ENCODE assay signal across 7 cellular contexts in the genomic region with DNA sequence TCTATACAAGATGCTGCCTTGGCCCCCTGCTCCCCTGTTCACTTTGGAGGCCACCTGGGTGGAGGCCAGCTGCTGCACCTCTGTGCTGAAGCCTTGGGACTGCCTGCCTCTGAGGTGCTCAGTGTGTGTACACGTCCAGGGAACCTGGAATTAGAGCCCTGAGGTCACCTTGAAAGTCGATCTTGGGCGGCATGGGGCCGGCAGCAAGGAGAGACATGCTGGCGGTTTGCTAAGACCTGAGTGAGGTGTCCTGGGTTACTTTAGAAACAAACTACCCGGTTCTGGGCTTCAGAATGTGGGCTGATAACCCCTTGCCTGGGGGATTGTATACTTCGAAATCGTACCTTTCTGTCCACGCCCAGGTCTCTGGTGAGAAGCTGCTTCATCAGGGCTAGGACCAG. TPM values are rescaled to one million over a fixed set of nuclear protein-coding genes. Genes with fewer than 3 reads are reported as not detected.
DNase-seq lines count a peak whose midpoint lies in the region; ATAC-seq, FAIRE-seq and TF ChIP-seq lines count a peak whose summit lies in the region.

No MANE protein-coding gene starts in this region.

- H3K9ac ChIP-seq in Loucy (ENCODE audit: low read depth, low read length, poor library complexity, severe bottlenecking) (peak overlapping the region; percentile 61), GM12878 (ENCODE audit: control insufficient read depth, insufficient read depth, low read length) (no peak overlapping the region), HepG2 (ENCODE audit: insufficient read depth, low read depth, low read length) (no peak overlapping the region)

- SMC1A ChIA-PET in GM12878 (lab: Charles Lee; ENCODE audit: uncharacterized antibody, unreplicated experiment) = interaction anchor here (0.9 to 5.1 kb wide), 16 partner anchors 22 to 315 kb away, joined by 3 to 97 read pairs (median 6); a partner anchor contains a TSS

- H3K4me1 ChIP-seq in Loucy (ENCODE audit: insufficient read depth, low read length, poor library complexity, severe bottlenecking) (peaks cover 34% of the 10 kb centered on the region), GM12878 (ENCODE audit: control insufficient read depth, insufficient read depth, low read length) (peaks cover 26% of the 10 kb centered on the region), HepG2 (ENCODE audit: insufficient read depth, low read length) (peaks cover 47% of the 10 kb centered on the region), testis (peaks cover 53% of the 10 kb centered on the region)

- H2AFZ ChIP-seq in Loucy (ENCODE audit: low read length) (no peak overlapping the region), GM12878 (ENCODE audit: control insufficient read depth, low read depth, low read length) (no peak overlapping the region), HepG2 (ENCODE audit: low read length) (no peak overlapping the region)

- H3K36me3 ChIP-seq in Loucy (ENCODE audit: insufficient read depth, low read length) (peaks cover 51% of the 10 kb centered on the region; the same call in 1 of the 2 replicates), GM12878 (ENCODE audit: control insufficient read depth in 2 of 2, insufficient read depth in 2 of 2, low read length in 1 of 2) (peaks cover 19 to 37% of the 10 kb centered on the region in 2 experiments; a peak in 3 of 4 replicates), HepG2 (replicated peaks in 1 of 2; ENCODE audit: control insufficient read depth in 1 of 2, insufficient read depth in 2 of 2, low read length in 2 of 2) (peaks cover 21 to 41% of the 10 kb centered on the region in 2 experiments; a peak in 4 of 5 replicates), testis (ENCODE audit: low read depth, missing control alignments) (no peaks in the 10 kb centered on the region)

- FAIRE-seq in GM12878 (lab: Jason Lieb, UNC) = no peak
- no peak for FAIRE-seq in HepG2 (lab: Jason Lieb, UNC)
- no peak for FAIRE-seq in D721Med (lab: Jason Lieb, UNC)

- CTCF ChIA-PET in GM12878 (lab: Yijun Ruan, JAX) (interaction anchor here (0.6 to 9.3 kb wide), 30 partner anchors 9 to 440 kb away, joined by 3 to 223 read pairs (median 6); a partner anchor contains a TSS), HepG2 (lab: Yijun Ruan, JAX; ENCODE audit: low intra/inter-chr PET ratio, low total read pairs) (interaction anchor here (1.3 to 2.4 kb wide), 3 partner anchors 123 to 147 kb away, joined by 3 to 33 read pairs (median 8); no protein-coding TSS in a partner anchor)

- H3K79me2 ChIP-seq in Loucy (ENCODE audit: insufficient read depth, low read length) = peaks cover 73% of the 10 kb centered on the region
- peaks cover 9% of the 10 kb centered on the region for H3K79me2 ChIP-seq in GM12878 (ENCODE audit: control insufficient read depth, insufficient read depth, low read length)
- peaks cover 6% of the 10 kb centered on the region for H3K79me2 ChIP-seq in HepG2 (ENCODE audit: insufficient read depth, low read length)

- H3K27me3 ChIP-seq in Loucy (ENCODE audit: insufficient read depth, low read length, poor library complexity, severe bottlenecking) (no peaks in the 10 kb centered on the region), GM12878 (replicated peaks in 1 of 2; ENCODE audit: control insufficient read depth in 2 of 2, insufficient read depth in 2 of 2, low read length in 1 of 2) (no peaks in the 10 kb centered on the region), HepG2 (ENCODE audit: control insufficient read depth in 1 of 2, insufficient read depth in 2 of 2, low read length in 2 of 2) (no peaks in the 10 kb centered on the region; a peak in 1 of 5 replicates), testis (no peaks in the 10 kb centered on the region)

- POLR2A ChIA-PET in GM12878 (lab: Charles Lee) (interaction anchor here (1.1 to 3.1 kb wide), 3 partner anchors 85 to 124 kb away, joined by 3 to 16 read pairs (median 6); a partner anchor contains a TSS), HepG2 (lab: Yijun Ruan, JAX) (interaction anchor here (1.0 to 2.9 kb wide), 3 partner anchors 85 to 125 kb away, joined by 3 to 19 read pairs (median 3); a partner anchor contains a TSS)

- intact Hi-C loops in GM12878 (cut with micrococcal nuclease; ENCODE audit: unreplicated experiment) (loop anchor here (1.0 kb wide), 4 partner anchors 105 to 344 kb away; no protein-coding TSS in a partner anchor), HepG2 (cut with micrococcal nuclease; ENCODE audit: unreplicated experiment) (loop anchor here (1.0 to 5.0 kb wide), 2 partner anchors 83 to 124 kb away; a partner anchor contains a TSS), testis (cut with DNase I; ENCODE audit: low total_unique reads) (loop anchor here (5.0 kb wide), 1 partner anchor 123 kb away; no protein-coding TSS in a partner anchor)

- DNase-seq in GM12878 (ENCODE audit: low read depth, low spot score) = no peak
- DNase-seq in HepG2 (ENCODE audit: low spot score) = no peak
- DNase-seq in testis = no peak
- no peak for DNase-seq in D721Med (ENCODE audit: insufficient read length, low spot score)
- no peak for DNase-seq in central memory CD4-positive, alpha-beta T cell
- DNase-seq in COR-L47 (lab: John Stamatoyannopoulos, UW) = no peak

- TF ChIP-seq POLR2A in GM12878 (IDR thresholded peaks at IDR 0.05; ENCODE audit: low read depth, low read length) (no peak), HepG2 (IDR thresholded peaks at IDR 0.05; ENCODE audit: insufficient read depth in 1 of 2, low read depth in 2 of 2, low read length in 2 of 2) (no peak), testis (IDR thresholded peaks at IDR 0.05) (no peak)

- H3K4me3 ChIP-seq in Loucy (ENCODE audit: low read length, poor library complexity, severe bottlenecking) (peak overlapping the region; percentile 20), GM12878 (no peak overlapping the region), HepG2 (replicated peaks in 1 of 3; ENCODE audit: insufficient read depth in 1 of 3, low read depth in 2 of 3, low read length in 3 of 3) (no peak overlapping the region), testis (no peak overlapping the region)

- WGBS in GM12878 (ENCODE audit: insufficient coverage, insufficient replicate concordance, low lambda C conversion rate, missing lambda C conversion rate) = 70% methylated on average over 9 of the region's 9 CpGs
- 80% methylated on average over 1 of the region's 9 CpGs for WGBS in HepG2 (ENCODE audit: low lambda C conversion rate)
- WGBS in testis, 2 donors = 53 to 60% methylated on average over 8 to 9 of the region's 9 CpGs

- peaks cover 8% of the 10 kb centered on the region; the same call in 1 of the 2 replicates for H3F3A ChIP-seq in Loucy (ENCODE audit: low read depth)

- in situ Hi-C loops in GM12878 (cut with MboI) = loop anchor here (5.0 to 10.0 kb wide), 2 partner anchors 123 to 345 kb away; no protein-coding TSS in a partner anchor
- in situ Hi-C loops in HepG2 (cut with HindIII; ENCODE audit: extremely low pct_ligation_motif_present, low pct_unique_long_range_greater_than_20kb) = loop anchor here (5.0 kb wide), 1 partner anchor 123 kb away; no protein-coding TSS in a partner anchor

- H3K9me3 ChIP-seq in Loucy (ENCODE audit: insufficient read depth, low read depth, low read length) = no peaks in the 10 kb centered on the region
- H3K9me3 ChIP-seq in GM12878 (replicated peaks; ENCODE audit: control insufficient read depth, insufficient read depth, low read length) = no peaks in the 10 kb centered on the region
- no peaks in the 10 kb centered on the region for H3K9me3 ChIP-seq in HepG2 (ENCODE audit: low read length)
- H3K9me3 ChIP-seq in testis = no peaks in the 10 kb centered on the region

- RAD21 ChIA-PET in GM12878 (lab: Charles Lee; ENCODE audit: unreplicated experiment) = interaction anchor here (0.6 to 4.8 kb wide), 18 partner anchors 26 to 344 kb away, joined by 3 to 72 read pairs (median 8); a partner anchor contains a TSS

- H4K20me1 ChIP-seq in Loucy (ENCODE audit: insufficient read depth, low read length, poor library complexity, severe bottlenecking) (peaks cover 20% of the 10 kb centered on the region), GM12878 (ENCODE audit: control insufficient read depth, insufficient read depth) (no peaks in the 10 kb centered on the region), HepG2 (ENCODE audit: insufficient read depth, low read length) (peaks cover 3% of the 10 kb centered on the region; the same call in 1 of the 2 replicates)

- TF ChIP-seq RAD21 in GM12878 (IDR thresholded peaks at IDR 0.05; ENCODE audit: insufficient read depth, low read depth, low read length) (no peak), HepG2 (CRISPR knock-in tag; IDR thresholded peaks at IDR 0.05) (no peak)

- no peak for TF ChIP-seq EP300 in GM12878 (IDR thresholded peaks at IDR 0.05; ENCODE audit: borderline replicate concordance in 1 of 2, control insufficient read depth in 1 of 2, low read depth in 2 of 2, low read length in 2 of 2)
- TF ChIP-seq EP300 in HepG2 (IDR thresholded peaks at IDR 0.05; ENCODE audit: low read depth in 2 of 2, low read length in 2 of 2) = no peak
- no peak for TF ChIP-seq EP300 in HepG2 (CRISPR knock-in tag; IDR thresholded peaks at IDR 0.05; ENCODE audit: borderline replicate concordance)

- ATAC-seq in GM12878 (peak; percentile 12), HepG2 (peak; percentile 4)

- peak overlapping the region; percentile 62 for H3K4me2 ChIP-seq in Loucy (ENCODE audit: low read depth, low read length, poor library complexity, severe bottlenecking)
- H3K4me2 ChIP-seq in GM12878 (ENCODE audit: control insufficient read depth, insufficient read depth) = no peak overlapping the region
- no peak overlapping the region for H3K4me2 ChIP-seq in HepG2 (ENCODE audit: low read depth, low read length)

- peak overlapping the region; percentile 82; the same call in 1 of the 2 replicates for H3K27ac ChIP-seq in GM12878 (ENCODE audit: control insufficient read depth, insufficient read depth)
- peak overlapping the region; percentile 33 for H3K27ac ChIP-seq in HepG2 (ENCODE audit: extremely low read length, insufficient read depth, low read length)
- peak overlapping the region; percentile 37 to 75 for H3K27ac ChIP-seq in testis

- no peaks in the 10 kb centered on the region for H3K9me2 ChIP-seq in Loucy (replicated peaks; ENCODE audit: low read depth, low read length)

- TF ChIP-seq CTCF in Loucy (conservative IDR thresholded peaks at IDR 0.05; ENCODE audit: low read length) (no peak), GM12878 (IDR thresholded peaks at IDR 0.05 in 2 of 3, conservative IDR thresholded peaks at IDR 0.05 in 1 of 3; ENCODE audit: control insufficient read depth in 2 of 3, extremely low read depth in 1 of 3, insufficient read depth in 1 of 3, low read depth in 3 of 3, low read length in 3 of 3) (no peak), HepG2 (CRISPR knock-in tag; IDR thresholded peaks at IDR 0.05) (no peak), testis (IDR thresholded peaks at IDR 0.05) (no peak), D721Med (IDR thresholded peaks at IDR 0.05; ENCODE audit: insufficient read depth, missing control alignments) (no peak)

- BruUV-seq in GM12878 (replicated peaks; lab: Mats Ljungman, UMichigan) (no TSS peak), HepG2 (replicated peaks; lab: Mats Ljungman, UMichigan) (no TSS peak)

RNA-seq across cellular contexts. Expression of a gene that starts 25.5 kb away (rescaled TPM):
- total RNA-seq in GM12878 (2013; cell fraction: nucleolus; rRNA removed) = 10.2 and 12.0 TPM in 2 replicates
- total RNA-seq in GM12878 (2014; rRNA removed) (0.82 and 1.6 TPM in 2 replicates), GM12878 (2014; rRNA removed; fragmentation: Illumina TruSeq; extraction: Trizol) (0.49 and 0.55 TPM in 2 replicates), GM12878 (2021) (2.3 and 2.9 TPM in 2 replicates), HepG2 (2016; rRNA removed; fragmentation: Illumina TruSeq; extraction: Trizol) (0.71 and 0.86 TPM in 2 replicates), testis (100 to 1,000 TPM; 117 to 722 TPM)
- polyA plus RNA-seq in GM12878 (2011; ENCODE audit: low read depth) = 0.58 TPM
- polyA plus RNA-seq in GM12878 (2011; rRNA removed) (0.76 and 1.5 TPM in 2 replicates), GM12878 (2014; fragmentation: Illumina TruSeq; extraction: Trizol) (0.06 TPM in 1 of 2 replicates, not detected in the other), GM12878 (2014; fragmentation: Nextera tagmentation; extraction: Ambion mirVana) (not detected), GM12878 (2014; rRNA removed) (3.6 and 3.7 TPM in 2 replicates), GM12878 (2016; fragmentation: Nextera tagmentation; extraction: Ambion mirVana) (under 1 TPM; 0.38 to 0.47 TPM), HepG2 (2011; rRNA removed) (1.2 and 2.0 TPM in 2 replicates), testis (ENCODE audit: insufficient read depth, low read depth, low replicate concordance) (125 TPM)
- polyA plus RNA-seq in GM12878 (2011; cell fraction: cytosol; rRNA removed) = 3.1 and 4.8 TPM in 2 replicates
- 12.7 and 13.5 TPM in 2 replicates for polyA plus RNA-seq in GM12878 (2011; cell fraction: nucleus; rRNA removed)
- polyA plus RNA-seq in GM12878 (2012) = 1.7 and 2.8 TPM in 2 replicates
- polyA minus RNA-seq in GM12878 (2011; rRNA and poly(A)+ RNA removed) = 1.7 and 5.9 TPM in 2 replicates
- polyA minus RNA-seq in GM12878 (2011; cell fraction: cytosol; rRNA and poly(A)+ RNA removed) = 2.1 and 3.7 TPM in 2 replicates
- 13.4 and 18.7 TPM in 2 replicates for polyA minus RNA-seq in GM12878 (2011; cell fraction: nucleus; rRNA and poly(A)+ RNA removed)
- 0.35 and 0.40 TPM in 2 replicates for total RNA-seq in HepG2 (2016; cell fraction: cytosol; rRNA removed; fragmentation: Illumina TruSeq; extraction: Trizol; ENCODE audit: low read depth)
- total RNA-seq in HepG2 (2016; cell fraction: insoluble cytoplasmic fraction; rRNA removed; fragmentation: Illumina TruSeq; extraction: Trizol) = 0.65 and 0.85 TPM in 2 replicates
- 0.83 and 1.3 TPM in 2 replicates for total RNA-seq in HepG2 (2016; cell fraction: membrane; rRNA removed; fragmentation: Illumina TruSeq; extraction: Trizol)
- 0.50 and 1.3 TPM in 2 replicates for total RNA-seq in HepG2 (2016; cell fraction: nucleus; rRNA removed; fragmentation: Illumina TruSeq; extraction: Trizol)
- polyA plus RNA-seq in HepG2 (2011; cell fraction: cytosol; rRNA removed) = 1.4 and 2.8 TPM in 2 replicates
- polyA plus RNA-seq in HepG2 (2011; cell fraction: nucleus; rRNA removed) = 6.3 and 8.3 TPM in 2 replicates
- polyA plus RNA-seq in HepG2 (2012) = 0.81 and 1.2 TPM in 2 replicates
- 0.16 and 0.19 TPM in 2 replicates for polyA plus RNA-seq in HepG2 (2016; cell fraction: cytosol; fragmentation: Illumina TruSeq; extraction: Trizol; ENCODE audit: low read depth)
- 1.1 and 1.7 TPM in 2 replicates for polyA plus RNA-seq in HepG2 (2016; cell fraction: insoluble cytoplasmic fraction; fragmentation: Illumina TruSeq; extraction: Trizol; ENCODE audit: low read depth)
- polyA plus RNA-seq in HepG2 (2016; cell fraction: membrane; fragmentation: Illumina TruSeq; extraction: Trizol; ENCODE audit: low read depth) = 0.68 and 0.82 TPM in 2 replicates
- polyA plus RNA-seq in HepG2 (2016; cell fraction: nucleus; fragmentation: Illumina TruSeq; extraction: Trizol; ENCODE audit: insufficient read depth, low read depth) = 1.3 and 2.4 TPM in 2 replicates
- 2.0 and 5.3 TPM in 2 replicates for polyA minus RNA-seq in HepG2 (2011; rRNA and poly(A)+ RNA removed; ENCODE audit: low replicate concordance)
- 1.3 and 1.5 TPM in 2 replicates for polyA minus RNA-seq in HepG2 (2011; cell fraction: cytosol; rRNA and poly(A)+ RNA removed)
- 1.9 and 3.7 TPM in 2 replicates for polyA minus RNA-seq in HepG2 (2011; cell fraction: nucleus; rRNA and poly(A)+ RNA removed)

RNA-seq across cellular contexts. Expression of a gene that starts 26.2 kb away (rescaled TPM):
- 144 and 157 TPM in 2 replicates for total RNA-seq in GM12878 (2013; cell fraction: nucleolus; rRNA removed)
- total RNA-seq in GM12878 (2014; rRNA removed) (263 and 284 TPM in 2 replicates), GM12878 (2014; rRNA removed; fragmentation: Illumina TruSeq; extraction: Trizol) (303 and 329 TPM in 2 replicates), GM12878 (2021) (462 and 473 TPM in 2 replicates), HepG2 (2016; rRNA removed; fragmentation: Illumina TruSeq; extraction: Trizol) (278 and 337 TPM in 2 replicates), testis (100 to 1,000 TPM; 210 to 283 TPM)
- 1,149 TPM for polyA plus RNA-seq in GM12878 (2011; ENCODE audit: low read depth)
- polyA plus RNA-seq in GM12878 (2011; rRNA removed) (282 and 475 TPM in 2 replicates), GM12878 (2014; fragmentation: Illumina TruSeq; extraction: Trizol) (53.4 and 224 TPM in 2 replicates), GM12878 (2014; fragmentation: Nextera tagmentation; extraction: Ambion mirVana) (100 to 1,000 TPM; 232 to 449 TPM), GM12878 (2014; rRNA removed) (528 and 564 TPM in 2 replicates), GM12878 (2016; fragmentation: Nextera tagmentation; extraction: Ambion mirVana) (100 to 1,000 TPM; 566 to 586 TPM), HepG2 (2011; rRNA removed) (366 and 368 TPM in 2 replicates), testis (ENCODE audit: insufficient read depth, low read depth, low replicate concordance) (260 TPM)
- 834 and 1,057 TPM in 2 replicates for polyA plus RNA-seq in GM12878 (2011; cell fraction: cytosol; rRNA removed)
- polyA plus RNA-seq in GM12878 (2011; cell fraction: nucleus; rRNA removed) = 373 and 417 TPM in 2 replicates
- 244 and 350 TPM in 2 replicates for polyA plus RNA-seq in GM12878 (2012)
- 117 and 160 TPM in 2 replicates for polyA minus RNA-seq in GM12878 (2011; rRNA and poly(A)+ RNA removed)
- polyA minus RNA-seq in GM12878 (2011; cell fraction: cytosol; rRNA and poly(A)+ RNA removed) = 69.2 and 95.4 TPM in 2 replicates
- 44.1 and 69.0 TPM in 2 replicates for polyA minus RNA-seq in GM12878 (2011; cell fraction: nucleus; rRNA and poly(A)+ RNA removed)
- total RNA-seq in HepG2 (2016; cell fraction: cytosol; rRNA removed; fragmentation: Illumina TruSeq; extraction: Trizol; ENCODE audit: low read depth) = 98.4 and 99.8 TPM in 2 replicates
- total RNA-seq in HepG2 (2016; cell fraction: insoluble cytoplasmic fraction; rRNA removed; fragmentation: Illumina TruSeq; extraction: Trizol) = 323 and 362 TPM in 2 replicates
- total RNA-seq in HepG2 (2016; cell fraction: membrane; rRNA removed; fragmentation: Illumina TruSeq; extraction: Trizol) = 84.6 and 89.0 TPM in 2 replicates
- total RNA-seq in HepG2 (2016; cell fraction: nucleus; rRNA removed; fragmentation: Illumina TruSeq; extraction: Trizol) = 193 and 208 TPM in 2 replicates
- 715 and 846 TPM in 2 replicates for polyA plus RNA-seq in HepG2 (2011; cell fraction: cytosol; rRNA removed)
- polyA plus RNA-seq in HepG2 (2011; cell fraction: nucleus; rRNA removed) = 199 and 226 TPM in 2 replicates
- polyA plus RNA-seq in HepG2 (2012) = 207 and 262 TPM in 2 replicates
- 72.4 and 85.3 TPM in 2 replicates for polyA plus RNA-seq in HepG2 (2016; cell fraction: cytosol; fragmentation: Illumina TruSeq; extraction: Trizol; ENCODE audit: low read depth)
- polyA plus RNA-seq in HepG2 (2016; cell fraction: insoluble cytoplasmic fraction; fragmentation: Illumina TruSeq; extraction: Trizol; ENCODE audit: low read depth) = 186 TPM in 2 replicates
- polyA plus RNA-seq in HepG2 (2016; cell fraction: membrane; fragmentation: Illumina TruSeq; extraction: Trizol; ENCODE audit: low read depth) = 52.4 and 56.3 TPM in 2 replicates
- 235 and 237 TPM in 2 replicates for polyA plus RNA-seq in HepG2 (2016; cell fraction: nucleus; fragmentation: Illumina TruSeq; extraction: Trizol; ENCODE audit: insufficient read depth, low read depth)
- 73.2 and 83.5 TPM in 2 replicates for polyA minus RNA-seq in HepG2 (2011; rRNA and poly(A)+ RNA removed; ENCODE audit: low replicate concordance)
- 58.6 and 70.0 TPM in 2 replicates for polyA minus RNA-seq in HepG2 (2011; cell fraction: cytosol; rRNA and poly(A)+ RNA removed)
- 42.1 and 44.4 TPM in 2 replicates for polyA minus RNA-seq in HepG2 (2011; cell fraction: nucleus; rRNA and poly(A)+ RNA removed)

RNA-seq across cellular contexts. Expression of a gene that starts 38.9 kb away (rescaled TPM):
- 6.9 and 7.3 TPM in 2 replicates for total RNA-seq in GM12878 (2013; cell fraction: nucleolus; rRNA removed)
- total RNA-seq in GM12878 (2014; rRNA removed) (0.96 and 0.98 TPM in 2 replicates), GM12878 (2014; rRNA removed; fragmentation: Illumina TruSeq; extraction: Trizol) (1.2 and 1.4 TPM in 2 replicates), GM12878 (2021) (5.6 and 5.9 TPM in 2 replicates), HepG2 (2016; rRNA removed; fragmentation: Illumina TruSeq; extraction: Trizol) (0.32 and 0.89 TPM in 2 replicates), testis (10 to 100 TPM; 29.3 to 49.1 TPM)
- 1.0 TPM for polyA plus RNA-seq in GM12878 (2011; ENCODE audit: low read depth)
- polyA plus RNA-seq in GM12878 (2011; rRNA removed) (2.4 and 2.6 TPM in 2 replicates), GM12878 (2014; fragmentation: Illumina TruSeq; extraction: Trizol) (4.6 and 5.2 TPM in 2 replicates), GM12878 (2014; fragmentation: Nextera tagmentation; extraction: Ambion mirVana) (under 1 TPM; 0.05 to 0.08 TPM), GM12878 (2014; rRNA removed) (5.5 and 6.2 TPM in 2 replicates), GM12878 (2016; fragmentation: Nextera tagmentation; extraction: Ambion mirVana) (1 to 10 TPM; 6.3 to 6.9 TPM), HepG2 (2011; rRNA removed) (4.0 TPM in 2 replicates), testis (ENCODE audit: insufficient read depth, low read depth, low replicate concordance) (24.2 TPM)
- polyA plus RNA-seq in GM12878 (2011; cell fraction: cytosol; rRNA removed) = 1.6 and 4.3 TPM in 2 replicates
- 37.2 and 59.5 TPM in 2 replicates for polyA plus RNA-seq in GM12878 (2011; cell fraction: nucleus; rRNA removed)
- 3.6 and 5.1 TPM in 2 replicates for polyA plus RNA-seq in GM12878 (2012)
- polyA minus RNA-seq in GM12878 (2011; rRNA and poly(A)+ RNA removed) = 0.95 and 1.4 TPM in 2 replicates
- polyA minus RNA-seq in GM12878 (2011; cell fraction: cytosol; rRNA and poly(A)+ RNA removed) = 1.2 and 1.4 TPM in 2 replicates
- polyA minus RNA-seq in GM12878 (2011; cell fraction: nucleus; rRNA and poly(A)+ RNA removed) = 1.8 and 7.4 TPM in 2 replicates
- 0.30 and 0.44 TPM in 2 replicates for total RNA-seq in HepG2 (2016; cell fraction: cytosol; rRNA removed; fragmentation: Illumina TruSeq; extraction: Trizol; ENCODE audit: low read depth)
- 0.19 and 0.69 TPM in 2 replicates for total RNA-seq in HepG2 (2016; cell fraction: insoluble cytoplasmic fraction; rRNA removed; fragmentation: Illumina TruSeq; extraction: Trizol)
- total RNA-seq in HepG2 (2016; cell fraction: membrane; rRNA removed; fragmentation: Illumina TruSeq; extraction: Trizol) = 0.28 and 0.41 TPM in 2 replicates
- total RNA-seq in HepG2 (2016; cell fraction: nucleus; rRNA removed; fragmentation: Illumina TruSeq; extraction: Trizol) = 1.1 and 1.4 TPM in 2 replicates
- polyA plus RNA-seq in HepG2 (2011; cell fraction: cytosol; rRNA removed) = 0.47 and 1.4 TPM in 2 replicates
- 61.3 and 67.2 TPM in 2 replicates for polyA plus RNA-seq in HepG2 (2011; cell fraction: nucleus; rRNA removed)
- polyA plus RNA-seq in HepG2 (2012) = 5.6 and 8.4 TPM in 2 replicates
- polyA plus RNA-seq in HepG2 (2016; cell fraction: cytosol; fragmentation: Illumina TruSeq; extraction: Trizol; ENCODE audit: low read depth) = 0.37 TPM in 1 of 2 replicates, not detected in the other
- polyA plus RNA-seq in HepG2 (2016; cell fraction: insoluble cytoplasmic fraction; fragmentation: Illumina TruSeq; extraction: Trizol; ENCODE audit: low read depth) = 0.09 TPM in 1 of 2 replicates, not detected in the other
- not detected in 2 replicates for polyA plus RNA-seq in HepG2 (2016; cell fraction: membrane; fragmentation: Illumina TruSeq; extraction: Trizol; ENCODE audit: low read depth)
- polyA plus RNA-seq in HepG2 (2016; cell fraction: nucleus; fragmentation: Illumina TruSeq; extraction: Trizol; ENCODE audit: insufficient read depth, low read depth) = 9.8 and 10.6 TPM in 2 replicates
- polyA minus RNA-seq in HepG2 (2011; rRNA and poly(A)+ RNA removed; ENCODE audit: low replicate concordance) = 0.86 and 2.2 TPM in 2 replicates
- polyA minus RNA-seq in HepG2 (2011; cell fraction: cytosol; rRNA and poly(A)+ RNA removed) = 0.49 TPM in 1 of 2 replicates, not detected in the other
- polyA minus RNA-seq in HepG2 (2011; cell fraction: nucleus; rRNA and poly(A)+ RNA removed) = 5.0 and 5.3 TPM in 2 replicates

RNA-seq across cellular contexts. Expression of a gene that starts 48.3 kb away (rescaled TPM):
- 0.34 and 0.77 TPM in 2 replicates for total RNA-seq in GM12878 (2013; cell fraction: nucleolus; rRNA removed)
- total RNA-seq in GM12878 (2014; rRNA removed) (0.06 TPM in 1 of 2 replicates, not detected in the other), GM12878 (2014; rRNA removed; fragmentation: Illumina TruSeq; extraction: Trizol) (not detected in 2 replicates), GM12878 (2021) (0.05 TPM in 1 of 2 replicates, not detected in the other), HepG2 (2016; rRNA removed; fragmentation: Illumina TruSeq; extraction: Trizol) (0.09 TPM in 1 of 2 replicates, not detected in the other), testis (1 to 10 TPM; 5.6 to 9.5 TPM)
- polyA plus RNA-seq in GM12878 (2011; ENCODE audit: low read depth) = not detected
- polyA plus RNA-seq in GM12878 (2011; rRNA removed) (not detected in 2 replicates), GM12878 (2014; fragmentation: Illumina TruSeq; extraction: Trizol) (not detected in 2 replicates), GM12878 (2014; fragmentation: Nextera tagmentation; extraction: Ambion mirVana) (not detected), GM12878 (2014; rRNA removed) (0.08 TPM in 1 of 2 replicates, not detected in the other), GM12878 (2016; fragmentation: Nextera tagmentation; extraction: Ambion mirVana) (under 1 TPM in 1 of 2 experiments, not detected in 1; 0.05 TPM), HepG2 (2011; rRNA removed) (0.18 and 0.37 TPM in 2 replicates), testis (ENCODE audit: insufficient read depth, low read depth, low replicate concordance) (10.0 TPM)
- 0.05 TPM in 1 of 2 replicates, not detected in the other for polyA plus RNA-seq in GM12878 (2011; cell fraction: cytosol; rRNA removed)
- 0.12 and 0.16 TPM in 2 replicates for polyA plus RNA-seq in GM12878 (2011; cell fraction: nucleus; rRNA removed)
- 0.11 and 0.12 TPM in 2 replicates for polyA plus RNA-seq in GM12878 (2012)
- not detected in 2 replicates for polyA minus RNA-seq in GM12878 (2011; rRNA and poly(A)+ RNA removed)
- not detected in 2 replicates for polyA minus RNA-seq in GM12878 (2011; cell fraction: cytosol; rRNA and poly(A)+ RNA removed)
- polyA minus RNA-seq in GM12878 (2011; cell fraction: nucleus; rRNA and poly(A)+ RNA removed) = not detected in 2 replicates
- not detected in 2 replicates for total RNA-seq in HepG2 (2016; cell fraction: cytosol; rRNA removed; fragmentation: Illumina TruSeq; extraction: Trizol; ENCODE audit: low read depth)
- 0.15 TPM in 1 of 2 replicates, not detected in the other for total RNA-seq in HepG2 (2016; cell fraction: insoluble cytoplasmic fraction; rRNA removed; fragmentation: Illumina TruSeq; extraction: Trizol)
- total RNA-seq in HepG2 (2016; cell fraction: membrane; rRNA removed; fragmentation: Illumina TruSeq; extraction: Trizol) = not detected in 2 replicates
- 0.16 and 0.19 TPM in 2 replicates for total RNA-seq in HepG2 (2016; cell fraction: nucleus; rRNA removed; fragmentation: Illumina TruSeq; extraction: Trizol)
- polyA plus RNA-seq in HepG2 (2011; cell fraction: cytosol; rRNA removed) = 0.16 and 0.19 TPM in 2 replicates
- polyA plus RNA-seq in HepG2 (2011; cell fraction: nucleus; rRNA removed) = 0.66 and 0.74 TPM in 2 replicates
- 0.31 and 0.51 TPM in 2 replicates for polyA plus RNA-seq in HepG2 (2012)
- not detected in 2 replicates for polyA plus RNA-seq in HepG2 (2016; cell fraction: cytosol; fragmentation: Illumina TruSeq; extraction: Trizol; ENCODE audit: low read depth)
- 0.05 and 0.12 TPM in 2 replicates for polyA plus RNA-seq in HepG2 (2016; cell fraction: insoluble cytoplasmic fraction; fragmentation: Illumina TruSeq; extraction: Trizol; ENCODE audit: low read depth)
- polyA plus RNA-seq in HepG2 (2016; cell fraction: membrane; fragmentation: Illumina TruSeq; extraction: Trizol; ENCODE audit: low read depth) = not detected in 2 replicates
- polyA plus RNA-seq in HepG2 (2016; cell fraction: nucleus; fragmentation: Illumina TruSeq; extraction: Trizol; ENCODE audit: insufficient read depth, low read depth) = 0.35 and 0.44 TPM in 2 replicates
- 0.20 and 0.30 TPM in 2 replicates for polyA minus RNA-seq in HepG2 (2011; rRNA and poly(A)+ RNA removed; ENCODE audit: low replicate concordance)
- 0.26 and 0.30 TPM in 2 replicates for polyA minus RNA-seq in HepG2 (2011; cell fraction: cytosol; rRNA and poly(A)+ RNA removed)
- 0.26 and 0.37 TPM in 2 replicates for polyA minus RNA-seq in HepG2 (2011; cell fraction: nucleus; rRNA and poly(A)+ RNA removed)

Comparison
In these comparisons a context has a peak if more than half of its experiments do, and no peak if none do; other contexts are left out.
1. RNA of a gene that starts 25.5 kb away (total RNA-seq): 117 to 722 TPM in testis; 0.49 to 12.0 TPM in GM12878 and 0.35 to 1.3 TPM in HepG2; every median in the first group is over 4 times any median in the second.
2. Peak in every context shown above with its lines, with median percentiles within 50 percentile points of each other: H3K27ac ChIP-seq.